ENCODE assay signal across 8 cellular contexts in the genomic region with DNA sequence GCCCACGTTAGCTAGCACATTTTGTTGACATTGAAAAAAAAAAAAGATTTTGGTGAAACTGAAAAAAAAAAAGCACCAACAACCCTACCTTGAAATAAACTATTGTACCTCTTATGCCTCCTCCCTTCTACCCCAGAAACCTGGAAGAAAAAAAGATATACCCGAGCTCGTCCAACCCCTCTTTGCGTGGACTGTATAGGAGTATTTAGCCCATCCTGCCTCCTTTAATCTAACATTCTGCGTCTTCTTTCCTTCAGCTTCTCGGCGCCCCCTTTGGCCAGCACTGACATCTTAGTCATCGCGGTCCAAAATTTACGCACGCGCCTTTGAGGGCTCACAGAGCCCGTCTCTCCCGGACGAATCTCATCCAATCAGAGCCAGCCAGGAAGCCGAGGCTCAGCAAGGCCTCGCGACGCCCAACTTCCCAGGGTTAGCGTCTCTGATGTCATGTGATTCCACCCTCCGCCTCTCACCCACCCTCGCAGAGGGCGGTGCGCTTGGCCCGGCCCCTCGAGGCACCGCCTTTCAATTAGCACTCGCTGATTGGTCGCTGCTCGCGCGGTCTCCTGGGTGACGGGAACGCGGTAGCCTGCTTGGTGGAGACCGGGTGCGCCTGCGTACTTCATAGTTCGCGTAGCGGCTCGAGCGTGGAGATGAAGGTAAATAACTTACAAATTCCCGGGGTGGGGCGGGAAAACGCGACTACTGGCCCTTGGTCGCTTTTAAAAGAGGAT. TPM values are rescaled to one million over a fixed set of nuclear protein-coding genes. Genes with fewer than 3 reads are reported as not detected.
DNase-seq lines count a peak whose midpoint lies in the region; ATAC-seq and TF ChIP-seq lines count a peak whose summit lies in the region.

A gene (plus strand): TSS at position 625 of the 734 bp plus-strand sequence. CDS start 29 bp downstream, at position 654.

- H3K36me3 ChIP-seq in liver (ENCODE audit: control insufficient read depth in 4 of 4, insufficient read depth in 3 of 4, low read depth in 1 of 4, low read length in 3 of 4) = peaks cover 0 to 4% (median under 1%) of the 10 kb centered on the region in 4 donors

- no peaks in the 10 kb centered on the region for H3K27me3 ChIP-seq in dorsolateral prefrontal cortex
- no peaks in the 10 kb centered on the region for H3K27me3 ChIP-seq in liver (ENCODE audit: control insufficient read depth in 4 of 4, insufficient read depth in 4 of 4, low read length in 3 of 4)

- peak; percentile 47 for TF ChIP-seq RAD21 in liver (IDR thresholded peaks at IDR 0.05)

- H3K4me1 ChIP-seq in liver (ENCODE audit: control insufficient read depth in 4 of 4, insufficient read depth in 4 of 4, low read length in 3 of 4) = peaks cover 0 to 12% (median 4%) of the 10 kb centered on the region in 4 donors

- H3K9me3 ChIP-seq in liver (ENCODE audit: control insufficient read depth in 4 of 4, low read length in 3 of 4) = no peaks in the 10 kb centered on the region

- peak; percentile 99 for DNase-seq in CD1c-positive myeloid dendritic cell (ENCODE audit: extremely low spot score)
- peak; percentile 85 for DNase-seq in NCI-H748 treated with DMSO at 0.1 percent for 48 hours (lab: John Stamatoyannopoulos, UW)
- peak; percentile 98 to 99 for DNase-seq in activated CD4-positive, alpha-beta T cell treated with anti-CD3 and anti-CD28 coated beads, Interleukin-2, amount 50 U/mL, for 4 hours
- DNase-seq in dorsolateral prefrontal cortex = peak; percentile 98 to 100 (median 99)
- DNase-seq in stimulated activated CD4-positive, alpha-beta T cell treated with anti-CD3 and anti-CD28 coated beads, Interleukin-4, amount 100 ng/mL, for 24 hours = peak; percentile 99

- peak within 1 kb of the TSS; percentile 68 to 80 for H3K9ac ChIP-seq in liver (ENCODE audit: low read depth in 1 of 2, low read length in 2 of 2)

- WGBS in liver = under 1% methylated on average over 48 of the region's 48 CpGs

- peak; percentile 99 for ATAC-seq in GM19372 (IDR thresholded peaks at IDR 0.05; ENCODE audit: low read depth, unreplicated experiment)
- peak; percentile 99 for ATAC-seq in HG03558 (IDR thresholded peaks at IDR 0.05; ENCODE audit: extremely low read depth, unreplicated experiment)

- intact Hi-C loops in dorsolateral prefrontal cortex (cut with DNase I) = loop anchor here (5.0 to 10.0 kb wide), 4 partner anchors 135 to 513 kb away; a partner anchor contains a TSS

- H3K4me3 ChIP-seq in dorsolateral prefrontal cortex (peak within 1 kb of the TSS; percentile 55 to 93 (median 82)), liver (ENCODE audit: low read depth in 1 of 3, low read length in 3 of 3) (peak within 1 kb of the TSS; percentile 56 to 96 (median 90))

- peak in 55 of 56 donors; percentile 20 to 78 (median 59) for TF ChIP-seq CTCF in dorsolateral prefrontal cortex (IDR thresholded peaks at IDR 0.05 in 54 of 56, conservative IDR thresholded peaks at IDR 0.05 in 2 of 56; ENCODE audit: low read depth in 1 of 56, partially characterized antibody in 56 of 56)
- peak; percentile 29 for TF ChIP-seq CTCF in liver (IDR thresholded peaks at IDR 0.05; ENCODE audit: low read depth, low read length, missing input control)

- H3K27ac ChIP-seq in dorsolateral prefrontal cortex (peak within 1 kb of the TSS; percentile 40 to 92 (median 83)), liver (ENCODE audit: low read depth in 1 of 2, low read length in 2 of 2) (peak within 1 kb of the TSS; percentile 69 to 81)

TF ChIP-seq in liver, 16 proteins besides CTCF, POLR2A, EP300 and RAD21:
- TF ChIP-seq NR2F2 (IDR thresholded peaks at IDR 0.05) = peak; percentile 41
- peak in 1 of 2 donors; percentile 68 for TF ChIP-seq GABPA (IDR thresholded peaks at IDR 0.05 in 1 of 2, conservative IDR thresholded peaks at IDR 0.05 in 1 of 2)
- TF ChIP-seq, protein P1, sequence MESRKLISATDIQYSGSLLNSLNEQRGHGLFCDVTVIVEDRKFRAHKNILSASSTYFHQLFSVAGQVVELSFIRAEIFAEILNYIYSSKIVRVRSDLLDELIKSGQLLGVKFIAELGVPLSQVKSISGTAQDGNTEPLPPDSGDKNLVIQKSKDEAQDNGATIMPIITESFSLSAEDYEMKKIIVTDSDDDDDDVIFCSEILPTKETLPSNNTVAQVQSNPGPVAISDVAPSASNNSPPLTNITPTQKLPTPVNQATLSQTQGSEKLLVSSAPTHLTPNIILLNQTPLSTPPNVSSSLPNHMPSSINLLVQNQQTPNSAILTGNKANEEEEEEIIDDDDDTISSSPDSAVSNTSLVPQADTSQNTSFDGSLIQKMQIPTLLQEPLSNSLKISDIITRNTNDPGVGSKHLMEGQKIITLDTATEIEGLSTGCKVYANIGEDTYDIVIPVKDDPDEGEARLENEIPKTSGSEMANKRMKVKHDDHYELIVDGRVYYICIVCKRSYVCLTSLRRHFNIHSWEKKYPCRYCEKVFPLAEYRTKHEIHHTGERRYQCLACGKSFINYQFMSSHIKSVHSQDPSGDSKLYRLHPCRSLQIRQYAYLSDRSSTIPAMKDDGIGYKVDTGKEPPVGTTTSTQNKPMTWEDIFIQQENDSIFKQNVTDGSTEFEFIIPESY (IDR thresholded peaks at IDR 0.05) = peak; percentile 98
- TF ChIP-seq RXRA (IDR thresholded peaks at IDR 0.05) = peak; percentile 50 to 63
- TF ChIP-seq, protein P2, sequence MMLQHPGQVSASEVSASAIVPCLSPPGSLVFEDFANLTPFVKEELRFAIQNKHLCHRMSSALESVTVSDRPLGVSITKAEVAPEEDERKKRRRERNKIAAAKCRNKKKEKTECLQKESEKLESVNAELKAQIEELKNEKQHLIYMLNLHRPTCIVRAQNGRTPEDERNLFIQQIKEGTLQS (IDR thresholded peaks at IDR 0.05) = no peak
- TF ChIP-seq YY1 (IDR thresholded peaks at IDR 0.05) = peak; percentile 73
- TF ChIP-seq HNF4A (conservative IDR thresholded peaks at IDR 0.05) = peak in 1 of 2 donors; percentile 31
- TF ChIP-seq EGR1 (IDR thresholded peaks at IDR 0.05; ENCODE audit: low read depth in 2 of 2) = peak in 1 of 2 donors; percentile 69
- no peak for TF ChIP-seq HNF4G (IDR thresholded peaks at IDR 0.05)
- TF ChIP-seq, protein P3, sequence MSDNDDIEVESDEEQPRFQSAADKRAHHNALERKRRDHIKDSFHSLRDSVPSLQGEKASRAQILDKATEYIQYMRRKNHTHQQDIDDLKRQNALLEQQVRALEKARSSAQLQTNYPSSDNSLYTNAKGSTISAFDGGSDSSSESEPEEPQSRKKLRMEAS (IDR thresholded peaks at IDR 0.05) = peak; percentile 84
- peak; percentile 89 for TF ChIP-seq SP1 (IDR thresholded peaks at IDR 0.05)
- TF ChIP-seq FOXA1 (IDR thresholded peaks at IDR 0.05) = peak; percentile 41
- TF ChIP-seq, protein P4, sequence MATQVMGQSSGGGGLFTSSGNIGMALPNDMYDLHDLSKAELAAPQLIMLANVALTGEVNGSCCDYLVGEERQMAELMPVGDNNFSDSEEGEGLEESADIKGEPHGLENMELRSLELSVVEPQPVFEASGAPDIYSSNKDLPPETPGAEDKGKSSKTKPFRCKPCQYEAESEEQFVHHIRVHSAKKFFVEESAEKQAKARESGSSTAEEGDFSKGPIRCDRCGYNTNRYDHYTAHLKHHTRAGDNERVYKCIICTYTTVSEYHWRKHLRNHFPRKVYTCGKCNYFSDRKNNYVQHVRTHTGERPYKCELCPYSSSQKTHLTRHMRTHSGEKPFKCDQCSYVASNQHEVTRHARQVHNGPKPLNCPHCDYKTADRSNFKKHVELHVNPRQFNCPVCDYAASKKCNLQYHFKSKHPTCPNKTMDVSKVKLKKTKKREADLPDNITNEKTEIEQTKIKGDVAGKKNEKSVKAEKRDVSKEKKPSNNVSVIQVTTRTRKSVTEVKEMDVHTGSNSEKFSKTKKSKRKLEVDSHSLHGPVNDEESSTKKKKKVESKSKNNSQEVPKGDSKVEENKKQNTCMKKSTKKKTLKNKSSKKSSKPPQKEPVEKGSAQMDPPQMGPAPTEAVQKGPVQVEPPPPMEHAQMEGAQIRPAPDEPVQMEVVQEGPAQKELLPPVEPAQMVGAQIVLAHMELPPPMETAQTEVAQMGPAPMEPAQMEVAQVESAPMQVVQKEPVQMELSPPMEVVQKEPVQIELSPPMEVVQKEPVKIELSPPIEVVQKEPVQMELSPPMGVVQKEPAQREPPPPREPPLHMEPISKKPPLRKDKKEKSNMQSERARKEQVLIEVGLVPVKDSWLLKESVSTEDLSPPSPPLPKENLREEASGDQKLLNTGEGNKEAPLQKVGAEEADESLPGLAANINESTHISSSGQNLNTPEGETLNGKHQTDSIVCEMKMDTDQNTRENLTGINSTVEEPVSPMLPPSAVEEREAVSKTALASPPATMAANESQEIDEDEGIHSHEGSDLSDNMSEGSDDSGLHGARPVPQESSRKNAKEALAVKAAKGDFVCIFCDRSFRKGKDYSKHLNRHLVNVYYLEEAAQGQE (IDR thresholded peaks at IDR 0.05) = peak; percentile 62
- peak; percentile 89 to 91 for TF ChIP-seq JUND (IDR thresholded peaks at IDR 0.05)
- TF ChIP-seq TAF1 (conservative IDR thresholded peaks at IDR 0.05) = peak; percentile 34
- peak; percentile 36 for TF ChIP-seq FOXA2 (IDR thresholded peaks at IDR 0.05)
TF ChIP-seq in liver: peak in this region for 14.

RNA-seq across cellular contexts. Expression of the gene that starts here (rescaled TPM):
- total RNA-seq in dorsolateral prefrontal cortex (100 to 1,000 TPM in 1 of 120 experiments, 10 to 100 TPM in 119; 39.7 to 107 (median 68.1) TPM), liver (10 to 100 TPM; 13.1 to 34.3 TPM)
- polyA plus RNA-seq in liver = 10 to 100 TPM in 1 of 2 donors, 1 to 10 TPM in 1; 9.5 to 22.3 TPM

Comparison
In these comparisons a context has a peak if more than half of its experiments do, and no peak if none do; other contexts are left out.
1. Peak in every context shown above with its lines: DNase-seq, ATAC-seq, H3K4me3 ChIP-seq and H3K27ac ChIP-seq.